In the genomic region with DNA sequence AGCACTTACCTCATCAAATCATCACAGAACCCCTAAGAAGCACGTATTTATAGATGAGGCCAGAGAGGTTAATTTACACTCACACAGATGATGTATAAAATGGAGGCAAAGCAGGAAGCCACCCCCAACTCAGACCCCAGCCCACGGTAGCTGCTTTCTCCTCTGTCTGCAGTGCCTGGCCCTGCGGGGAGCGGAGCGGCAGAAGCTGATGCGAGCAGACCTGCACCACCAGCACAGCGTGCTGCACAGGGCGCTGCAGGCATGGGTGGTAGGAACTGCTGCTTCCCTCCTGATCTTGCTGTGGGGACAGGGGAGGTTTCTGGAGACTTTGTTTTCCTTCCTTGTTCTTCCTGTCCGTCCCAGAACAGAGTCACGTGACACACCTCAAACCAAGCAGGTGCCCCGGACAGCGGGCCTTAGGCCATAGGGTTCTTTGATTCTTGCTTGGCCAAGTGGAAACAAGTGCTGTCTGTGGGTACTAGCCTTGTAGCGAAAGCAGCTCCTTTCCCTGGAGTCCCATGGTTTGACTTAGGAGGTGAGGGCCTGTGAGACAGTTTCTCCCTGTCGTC, we compare ENCODE assay signal across 14 cellular contexts.
"Had no signal": no experiment of that assay in that cellular context is flagged by ENCODE, and none has a peak within 500 bp of the region (broad histone marks: within the 10 kb centered on the region; RNA-seq: fewer than 3 reads in every experiment).

No MANE protein-coding gene starts in this region.

- ATAC-seq: activated naive CD8-positive, alpha-beta T cell treated with anti-CD3 and anti-CD28 coated beads, Interleukin-2, amount 50 U/mL, for 24 hours; left ventricle myocardium superior; stimulated activated memory B cell treated with anti-CD40 and anti-IgM and Interleukin-4, amounts not matched to agents 10 μg/mL and 1 μg/mL and 100 μg/mL, for 72 hours; T-helper 17 cell had no signal

- H3K27ac Mint-ChIP-seq: activated CD4-positive, alpha-beta memory T cell treated with anti-CD3 and anti-CD28 coated beads, Interleukin-2, amount 10 ng/mL, durations not matched to agents 7 days and 5 days; activated naive CD8-positive, alpha-beta T cell treated with anti-CD3 and anti-CD28 coated beads, Interleukin-2, amount 50 U/mL, for 24 hours; stimulated activated memory B cell treated with anti-CD40 and anti-IgM and Interleukin-4, amounts not matched to agents 10 μg/mL and 1 μg/mL and 100 μg/mL, for 72 hours; T-helper 17 cell had no signal

- H3K27me3 ChIP-seq: ascending aorta, cardiac muscle cell, colonic mucosa, neutrophil, upper lobe of left lung had no signal

- H3K4me3 ChIP-seq: ascending aorta, cardiac muscle cell, colonic mucosa, upper lobe of left lung had no signal

- H3K4me1 ChIP-seq: colonic mucosa, upper lobe of left lung had no signal

- DNase-seq: activated CD4-positive, alpha-beta memory T cell treated with anti-CD3 and anti-CD28 coated beads, Interleukin-2, amount 10 ng/mL, durations not matched to agents 7 days and 5 days; activated CD8-positive, alpha-beta memory T cell treated with anti-CD3 and anti-CD28 coated beads, Interleukin-2, amount 50 U/mL, for 48 hours; activated effector memory CD4-positive, alpha-beta T cell treated with Interleukin-2 at 50 U/mL for 16 hours; activated naive CD8-positive, alpha-beta T cell treated with anti-CD3 and anti-CD28 coated beads, Interleukin-2, amount 50 U/mL, for 24 hours; colonic mucosa; left ventricle myocardium superior; SIG-M5; stimulated activated CD4-positive, alpha-beta T cell treated with anti-CD3 and anti-CD28 coated beads, Interleukin-1b, Interleukin-23, amount 100 ng/mL, for 48 hours; T-helper 17 cell had no signal

- H3K27ac ChIP-seq: ascending aorta, cardiac muscle cell, colonic mucosa, neutrophil had no signal

- H3K36me3 ChIP-seq: cardiac muscle cell, colonic mucosa had no signal

- H3K9me3 Mint-ChIP-seq: activated CD4-positive, alpha-beta memory T cell treated with anti-CD3 and anti-CD28 coated beads, Interleukin-2, amount 10 ng/mL, durations not matched to agents 7 days and 5 days; activated naive CD8-positive, alpha-beta T cell treated with anti-CD3 and anti-CD28 coated beads, Interleukin-2, amount 50 U/mL, for 24 hours; stimulated activated memory B cell treated with anti-CD40 and anti-IgM and Interleukin-4, amounts not matched to agents 10 μg/mL and 1 μg/mL and 100 μg/mL, for 72 hours had no signal

- H3K9me3 ChIP-seq: ascending aorta, colonic mucosa, neutrophil, upper lobe of left lung had no signal
